In genomic region chr4:138890921-138891570, GRCh38 we compare ENCODE assay signal across 18 cellular contexts.
A peak's percentile ranks its signal among the peaks of the same experiment; 100 is the strongest.
DNase-seq lines count a peak whose midpoint lies in the region; ATAC-seq, FAIRE-seq and TF ChIP-seq lines count a peak whose summit lies in the region.
"Had no signal": no experiment of that assay in that cellular context is flagged by ENCODE, and none has a peak within 500 bp of the region (broad histone marks: within the 10 kb centered on the region; RNA-seq: fewer than 3 reads in every experiment).

No MANE protein-coding gene starts in this region.

- H2BK12ac ChIP-seq in H1 (ENCODE audit: low read depth, low read length) = no peak overlapping the region

- no peak overlapping the region for H3K27ac Mint-ChIP-seq in T-cell

- no peak for TF ChIP-seq EP300 in H1 (IDR thresholded peaks at IDR 0.05; ENCODE audit: borderline replicate concordance in 1 of 2, low read depth in 2 of 2, low read length in 2 of 2)

- H3F3A ChIP-seq in smooth muscle cell (ENCODE audit: low read depth) = no peaks in the 10 kb centered on the region

- H2BK20ac ChIP-seq in H1 (ENCODE audit: low read length) = no peak overlapping the region

- TF ChIP-seq CTCF in heart left ventricle (IDR thresholded peaks at IDR 0.05) = no peak
- no peak for TF ChIP-seq CTCF in H1 (IDR thresholded peaks at IDR 0.05; ENCODE audit: control extremely low read depth in 1 of 3, insufficient read depth in 1 of 3, low read depth in 1 of 3, low read length in 3 of 3)
- no peak for TF ChIP-seq CTCF in smooth muscle cell (IDR thresholded peaks at IDR 0.05; ENCODE audit: borderline replicate concordance, insufficient read depth, poor library complexity, severe bottlenecking)

- WGBS in right cardiac atrium = 54% methylated on average over 14 of the region's 14 CpGs
- WGBS in heart left ventricle, 4 donors = 48 to 68% (median 63%) methylated on average over 14 of the region's 14 CpGs
- 72% methylated on average over 14 of the region's 14 CpGs; no CpG with 5 or more reads in 1 of the 2 experiments for WGBS in H1 (ENCODE audit: extremely low coverage in 1 of 2, insufficient coverage in 1 of 2, insufficient read length in 1 of 2, insufficient replicate concordance in 2 of 2, low coverage in 1 of 2, low lambda C conversion rate in 2 of 2, missing lambda C conversion rate in 1 of 2), 2 experiments
- 80% methylated on average over 14 of the region's 14 CpGs for WGBS in smooth muscle cell (ENCODE audit: low lambda C conversion rate)

- no peak overlapping the region for H3K56ac ChIP-seq in H1 (replicated peaks; ENCODE audit: insufficient read length, low read depth, low read length)

- H3K4me3 Mint-ChIP-seq in T-cell = no peak overlapping the region
- H3K4me3 Mint-ChIP-seq: H9 had no signal

- H3K36me3 Mint-ChIP-seq in T-cell = no peaks in the 10 kb centered on the region

- H3K27me3 ChIP-seq in right cardiac atrium (ENCODE audit: control insufficient read depth, insufficient read depth) (no peaks in the 10 kb centered on the region), heart left ventricle (no peaks in the 10 kb centered on the region), H1 (replicated peaks in 1 of 4; ENCODE audit: control insufficient read depth in 3 of 4, extremely low read depth in 1 of 4, insufficient read depth in 3 of 4, low read length in 3 of 4) (no peaks in the 10 kb centered on the region), smooth muscle cell (ENCODE audit: low read depth) (no peaks in the 10 kb centered on the region)
- H3K27me3 ChIP-seq: BLaER1 had no signal

- H3K9me3 ChIP-seq in right cardiac atrium (ENCODE audit: control insufficient read depth, low read length) (no peaks in the 10 kb centered on the region), heart left ventricle (no peaks in the 10 kb centered on the region), H1 (ENCODE audit: insufficient read depth in 2 of 2, low read depth in 1 of 2, low read length in 1 of 2) (peaks cover 11 to 17% of the 10 kb centered on the region in 2 experiments), smooth muscle cell (replicated peaks; ENCODE audit: low read depth) (no peaks in the 10 kb centered on the region)

- peak overlapping the region in 1 of 2 experiments; percentile 53; a peak in 1 of 4 replicates for H3K4me2 ChIP-seq in H1 (ENCODE audit: insufficient read depth in 1 of 2, low read depth in 2 of 2, low read length in 2 of 2)
- H3K4me2 ChIP-seq in smooth muscle cell = peak overlapping the region; percentile 32
- H3K4me2 ChIP-seq: BLaER1 had no signal

- no peaks in the 10 kb centered on the region for H3K4me1 Mint-ChIP-seq in T-cell

- ATAC-seq in right cardiac atrium = no peak
- ATAC-seq in heart left ventricle = no peak
- ATAC-seq in T-cell (replicated peaks in 1 of 4) = no peak
- ATAC-seq: left cardiac atrium had no signal

- H3K27ac ChIP-seq in right cardiac atrium (ENCODE audit: low read length) (no peak overlapping the region), heart left ventricle (no peak overlapping the region), H1 (ENCODE audit: low read depth, low read length) (no peak overlapping the region), smooth muscle cell (ENCODE audit: low read depth) (peak overlapping the region; percentile 24)
- H3K27ac ChIP-seq: BLaER1 had no signal

- POLR2A ChIA-PET in H1 (lab: Charles Lee; ENCODE audit: partially characterized antibody) = no interaction called here
- POLR2A ChIA-PET in T-cell (lab: Charles Lee) = no interaction called here

- H3K9me3 Mint-ChIP-seq in T-cell = no peaks in the 10 kb centered on the region

- H4K91ac ChIP-seq in H1 (replicated peaks; ENCODE audit: insufficient read length, low read length) = no peak overlapping the region

- DNase-seq in right cardiac atrium = no peak
- DNase-seq in heart left ventricle = no peak
- DNase-seq in NCI-H345 treated with DMSO at 0.1 percent for 48 hours (lab: John Stamatoyannopoulos, UW; ENCODE audit: unreplicated experiment) = peak; percentile 66
- DNase-seq in H1 (ENCODE audit: low read depth in 1 of 2, low spot score in 2 of 2) = no peak
- DNase-seq in smooth muscle cell (lab: John Stamatoyannopoulos, UW; ENCODE audit: unreplicated experiment) = no peak
- no peak for DNase-seq in T-cell
- DNase-seq in SK-N-DZ (ENCODE audit: low spot score) = no peak
- DNase-seq in AG08396 (ENCODE audit: low spot score) = no peak
- DNase-seq: activated CD4-positive, alpha-beta T cell treated with anti-CD3 and anti-CD28 coated beads for 1 hour; activated effector memory CD4-positive, alpha-beta T cell treated with Interleukin-2 at 50 U/mL for 16 hours; amygdala; DMS 273 treated with DMSO at 0.1 percent for 48 hours; H9; left cardiac atrium; occipital lobe; Right ventricle myocardium superior; stimulated activated CD4-positive, alpha-beta T cell treated with anti-CD3 and anti-CD28 coated beads, Interleukin-4, amount 100 ng/mL, for 1 hour had no signal

- H4K20me1 ChIP-seq in H1 (replicated peaks in 1 of 2; ENCODE audit: control insufficient read depth in 1 of 2, insufficient read depth in 2 of 2, low read length in 2 of 2) = no peaks in the 10 kb centered on the region
- H4K20me1 ChIP-seq in smooth muscle cell (ENCODE audit: low read depth) = no peaks in the 10 kb centered on the region
- H4K20me1 ChIP-seq: BLaER1 had no signal

- no peak overlapping the region for H2BK5ac ChIP-seq in H1 (ENCODE audit: low read depth, low read length)

- H2BK120ac ChIP-seq in H1 (replicated peaks; ENCODE audit: low read depth, low read length) = no peak overlapping the region

- CTCF ChIA-PET in H1 (lab: Charles Lee; ENCODE audit: partially characterized antibody) (interaction anchor here (3.0 kb wide), 1 partner anchor 27 kb away, joined by 7 read pairs; no protein-coding TSS in a partner anchor), T-cell (lab: Charles Lee) (no interaction called here)

- H3K14ac ChIP-seq in H1 (ENCODE audit: insufficient read length) = no peak overlapping the region

- TF ChIP-seq RAD21 in H1 (IDR thresholded peaks at IDR 0.05 in 1 of 2, conservative IDR thresholded peaks at IDR 0.05 in 1 of 2; ENCODE audit: low read depth in 2 of 2, low read length in 2 of 2) = no peak

- H3K4me1 ChIP-seq in right cardiac atrium (ENCODE audit: control insufficient read depth, insufficient read depth, low read length) = no peaks in the 10 kb centered on the region
- H3K4me1 ChIP-seq in heart left ventricle = no peaks in the 10 kb centered on the region
- peaks cover 3 to 13% (median 9%) of the 10 kb centered on the region in 4 experiments; a peak in 5 of 7 replicates for H3K4me1 ChIP-seq in H1 (replicated peaks in 1 of 4; ENCODE audit: control insufficient read depth in 3 of 4, insufficient read depth in 4 of 4, low read length in 3 of 4)
- H3K4me1 ChIP-seq in smooth muscle cell (ENCODE audit: low read depth) = peaks cover 20% of the 10 kb centered on the region
- H3K4me1 ChIP-seq: BLaER1 had no signal

- H3K27me3 Mint-ChIP-seq in T-cell = peaks cover 6 to 15% of the 10 kb centered on the region in 2 donors

- intact Hi-C loops in right cardiac atrium (cut with DNase I) (no loop called here), heart left ventricle (cut with DNase I) (no loop called here)

- H4K8ac ChIP-seq in H1 (ENCODE audit: extremely low read depth, insufficient read depth, low read length) = no peak overlapping the region

- H3K36me3 ChIP-seq in heart left ventricle (no peaks in the 10 kb centered on the region), H1 (ENCODE audit: control insufficient read depth in 2 of 4, insufficient read depth in 4 of 4, low read length in 3 of 4) (peaks cover 0 to 8% (median 0%) of the 10 kb centered on the region in 4 experiments; a peak in 1 of 8 replicates), smooth muscle cell (ENCODE audit: low read depth) (no peaks in the 10 kb centered on the region)
- H3K36me3 ChIP-seq: BLaER1 had no signal

- no peaks in the 10 kb centered on the region for H3K79me1 ChIP-seq in H1 (ENCODE audit: low read depth, low read length)

- H4K5ac ChIP-seq in H1 (ENCODE audit: insufficient read length, low read depth, low read length) = no peak overlapping the region

- H3K9ac ChIP-seq in H1 (replicated peaks in 1 of 4; ENCODE audit: extremely low read depth in 1 of 4, low read depth in 3 of 4, low read length in 3 of 4) (no peak overlapping the region), smooth muscle cell (ENCODE audit: low read depth) (no peak overlapping the region)
- H3K9ac ChIP-seq: BLaER1 had no signal

- H2AFZ ChIP-seq in H1 (ENCODE audit: low read length) = no peak overlapping the region
- H2AFZ ChIP-seq in smooth muscle cell (ENCODE audit: low read depth) = no peak overlapping the region

- no peak overlapping the region for H3K4ac ChIP-seq in H1 (replicated peaks; ENCODE audit: insufficient read length, low read depth, low read length)

- H3K4me3 ChIP-seq in right cardiac atrium (ENCODE audit: low read length) (peak overlapping the region; percentile 23), heart left ventricle (no peak overlapping the region), H1 (ENCODE audit: extremely low read depth in 1 of 4, insufficient read depth in 2 of 4, low read depth in 3 of 4, low read length in 4 of 4) (no peak overlapping the region), smooth muscle cell (no peak overlapping the region)
- H3K4me3 ChIP-seq: BLaER1 had no signal

- H3K18ac ChIP-seq in H1 (ENCODE audit: extremely low read depth, low read length) = no peak overlapping the region

- H3K23ac ChIP-seq in H1 (ENCODE audit: insufficient read length) = no peak overlapping the region

- TF ChIP-seq POLR2A in heart left ventricle (IDR thresholded peaks at IDR 0.05) (no peak), H1 (IDR thresholded peaks at IDR 0.05; ENCODE audit: control extremely low read depth in 1 of 2, low read depth in 2 of 2, low read length in 2 of 2) (no peak)

- no peak overlapping the region for H2AK5ac ChIP-seq in H1 (ENCODE audit: low read depth, low read length)

- H3K23me2 ChIP-seq in H1 (ENCODE audit: low read depth, low read length) = no peaks in the 10 kb centered on the region

- peak; percentile 32 for FAIRE-seq in H1 (lab: Jason Lieb, UNC)

- no peak overlapping the region for H2BK15ac ChIP-seq in H1 (ENCODE audit: low read length)

- H3K79me2 ChIP-seq in H1 (ENCODE audit: control insufficient read depth in 1 of 2, insufficient read depth in 2 of 2, low read length in 2 of 2) (no peaks in the 10 kb centered on the region), smooth muscle cell (ENCODE audit: low read depth) (no peaks in the 10 kb centered on the region)

TF ChIP-seq in H1, 55 proteins besides CTCF, POLR2A, EP300 and RAD21 (continues in another document):
- TF ChIP-seq CHD1 (IDR thresholded peaks at IDR 0.05; ENCODE audit: low read depth, low read length) = no peak
- no peak for TF ChIP-seq JUND (IDR thresholded peaks at IDR 0.05; ENCODE audit: low read length)
- no peak for TF ChIP-seq TEAD4 (IDR thresholded peaks at IDR 0.05; ENCODE audit: low read depth, low read length)
- no peak for TF ChIP-seq SIN3A (conservative IDR thresholded peaks at IDR 0.05 in 1 of 2, IDR thresholded peaks at IDR 0.05 in 1 of 2; ENCODE audit: low read depth in 1 of 2, low read length in 2 of 2)
- no peak for TF ChIP-seq RFX5 (IDR thresholded peaks at IDR 0.05; ENCODE audit: borderline replicate concordance, low read depth, low read length)
- no peak for TF ChIP-seq CHD2 (IDR thresholded peaks at IDR 0.05; ENCODE audit: low read length)
- no peak for TF ChIP-seq NRF1 (IDR thresholded peaks at IDR 0.05; ENCODE audit: low read depth, low read length)
- no peak for TF ChIP-seq EZH2 (IDR thresholded peaks at IDR 0.05; ENCODE audit: low read depth, low read length, severe bottlenecking)
